8 cellular contexts compared by ENCODE assay signal in genomic region chr17:42773290-42774035, GRCh38. TPM values are rescaled to one million over a fixed set of nuclear protein-coding genes. Genes with fewer than 3 reads are reported as not detected.
A peak's percentile ranks its signal among the peaks of the same experiment; 100 is the strongest.
DNase-seq lines count a peak whose midpoint lies in the region; FAIRE-seq and TF ChIP-seq lines count a peak whose summit lies in the region.

Gene VPS25, plus strand, starts transcription at chr17:42773449. Its CDS starts 27 bp downstream, at chr17:42773476.

- no peaks in the 10 kb centered on the region for H4K20me1 ChIP-seq in astrocyte (ENCODE audit: insufficient read depth, low read length)

- peaks cover 42% of the 10 kb centered on the region for H3K4me1 ChIP-seq in astrocyte (ENCODE audit: insufficient read depth, low read length)
- H3K4me1 ChIP-seq in vagina = peaks cover 16% of the 10 kb centered on the region

- peak within 1 kb of the TSS; percentile 98 for H3K4me2 ChIP-seq in astrocyte (ENCODE audit: low read length)

- peak within 1 kb of the TSS; percentile 95 for H3K27ac ChIP-seq in astrocyte (ENCODE audit: low read depth, low read length)
- peak within 1 kb of the TSS; percentile 85 for H3K27ac ChIP-seq in vagina

- TF ChIP-seq CTCF in astrocyte (IDR thresholded peaks at IDR 0.05; ENCODE audit: insufficient read depth, low read depth, low read length) (no peak), vagina (IDR thresholded peaks at IDR 0.05) (no peak)

- intact Hi-C loops in vagina (cut with DNase I) = no loop called here

- POLR2A ChIA-PET in HEK293T (lab: Yijun Ruan, JAX) = interaction anchor here (0.6 to 3.6 kb wide), 36 partner anchors 7 to 241 kb away, joined by 3 to 58 read pairs (median 5); partner anchors contain the start of genes BECN1, CNTD1, COA3 and PSMC3IP

- H3K27ac Mint-ChIP-seq in T-helper 2 cell treated with Interferon-gamma antibody and Interleukin-4, amounts not matched to agents 5 μg/mL and 100 μg/mL, for 36 hours = peak within 1 kb of the TSS; percentile 98
- H3K27ac Mint-ChIP-seq in astrocyte (ENCODE audit: unreplicated experiment) = peak within 1 kb of the TSS; percentile 98

- H3K79me2 ChIP-seq in astrocyte (ENCODE audit: insufficient read depth, low read length) = peaks cover 5% of the 10 kb centered on the region

- H3K36me3 ChIP-seq in astrocyte (ENCODE audit: insufficient read depth, low read length) = no peaks in the 10 kb centered on the region
- peaks cover 0 to 25% of the 10 kb centered on the region in 2 donors for H3K36me3 ChIP-seq in vagina

- CTCF ChIA-PET in HEK293T (lab: Yijun Ruan, JAX) = interaction anchor here (0.6 to 1.5 kb wide), 3 partner anchors 10 to 64 kb away, joined by 3 to 10 read pairs (median 10); no protein-coding TSS in a partner anchor

- peak within 1 kb of the TSS; percentile 99 for H3K4me3 Mint-ChIP-seq in T-helper 2 cell treated with Interferon-gamma antibody and Interleukin-4, amounts not matched to agents 5 μg/mL and 100 μg/mL, for 36 hours
- peak within 1 kb of the TSS; percentile 96 for H3K4me3 Mint-ChIP-seq in astrocyte (ENCODE audit: unreplicated experiment)

- H3K27me3 ChIP-seq in astrocyte (ENCODE audit: insufficient read depth, low read length) = no peaks in the 10 kb centered on the region
- H3K27me3 ChIP-seq in vagina = no peaks in the 10 kb centered on the region

- H3K9me3 ChIP-seq in astrocyte (ENCODE audit: insufficient read depth, low read depth, low read length) (no peaks in the 10 kb centered on the region), vagina (no peaks in the 10 kb centered on the region)

- peak within 1 kb of the TSS; percentile 94 for H2AFZ ChIP-seq in astrocyte (ENCODE audit: low read depth, low read length)

- H3K4me3 ChIP-seq in astrocyte (ENCODE audit: insufficient read depth, low read depth, low read length) (peak within 1 kb of the TSS; percentile 92), vagina (peak within 1 kb of the TSS; percentile 75 to 78)

- TF ChIP-seq POLR2A in vagina (IDR thresholded peaks at IDR 0.05) = peak in 1 of 2 donors; percentile 42

- peaks cover 18% of the 10 kb centered on the region for H3K4me1 Mint-ChIP-seq in T-helper 2 cell treated with Interferon-gamma antibody and Interleukin-4, amounts not matched to agents 5 μg/mL and 100 μg/mL, for 36 hours (ENCODE audit: low read depth)
- peaks cover 42% of the 10 kb centered on the region for H3K4me1 Mint-ChIP-seq in astrocyte (ENCODE audit: low read depth, unreplicated experiment)

- no peaks in the 10 kb centered on the region for H3K27me3 Mint-ChIP-seq in T-helper 2 cell treated with Interferon-gamma antibody and Interleukin-4, amounts not matched to agents 5 μg/mL and 100 μg/mL, for 36 hours (ENCODE audit: low read depth)
- no peaks in the 10 kb centered on the region for H3K27me3 Mint-ChIP-seq in astrocyte (ENCODE audit: low read depth, unreplicated experiment)

- H3K9ac ChIP-seq in astrocyte (ENCODE audit: low read length) = peak within 1 kb of the TSS; percentile 96

- H3K9me3 Mint-ChIP-seq in T-helper 2 cell treated with Interferon-gamma antibody and Interleukin-4, amounts not matched to agents 5 μg/mL and 100 μg/mL, for 36 hours = no peaks in the 10 kb centered on the region
- H3K9me3 Mint-ChIP-seq in astrocyte (ENCODE audit: unreplicated experiment) = no peaks in the 10 kb centered on the region

- peaks cover 17% of the 10 kb centered on the region for H3K36me3 Mint-ChIP-seq in T-helper 2 cell treated with Interferon-gamma antibody and Interleukin-4, amounts not matched to agents 5 μg/mL and 100 μg/mL, for 36 hours (ENCODE audit: low read depth)
- no peaks in the 10 kb centered on the region for H3K36me3 Mint-ChIP-seq in astrocyte (ENCODE audit: low read depth, unreplicated experiment)

- FAIRE-seq in astrocyte (lab: Jason Lieb, UNC) = no peak

- DNase-seq in DMS153 (lab: John Stamatoyannopoulos, UW) = peak; percentile 72
- DNase-seq in HEK293T (ENCODE audit: extremely low spot score) = peak; percentile 86
- peak; percentile 68 to 78 for DNase-seq in NCI-H1930 (lab: John Stamatoyannopoulos, UW)
- peak; percentile 71 for DNase-seq in T-helper 2 cell treated with Interferon-gamma antibody and Interleukin-4, amounts not matched to agents 5 μg/mL and 100 μg/mL, for 36 hours (ENCODE audit: low spot score)
- DNase-seq in astrocyte (ENCODE audit: low read depth) = peak; percentile 78
- peak; percentile 88 for DNase-seq in hepatic stellate cell (ENCODE audit: low spot score)
- peak; percentile 71 for DNase-seq in renal cortical epithelial cell (ENCODE audit: low read depth)
- peak in 1 of 2 donors; percentile 88 for DNase-seq in vagina (ENCODE audit: extremely low spot score in 2 of 2)

TF ChIP-seq in HEK293T, 16 proteins besides CTCF, POLR2A, EP300 and RAD21:
- no peak for TF ChIP-seq SP1 (IDR thresholded peaks at IDR 0.05)
- TF ChIP-seq CTBP1 (IDR thresholded peaks at IDR 0.05; ENCODE audit: borderline replicate concordance) = peak; percentile 94
- TF ChIP-seq ARNT (IDR thresholded peaks at IDR 0.05) = peak; percentile 76
- peak; percentile 91 for TF ChIP-seq ELF4 (IDR thresholded peaks at IDR 0.05)

RNA-seq across cellular contexts. Expression of gene VPS25, which starts in this region (rescaled TPM):
- total RNA-seq in astrocyte (49.5 and 53.2 TPM in 2 replicates), renal cortical epithelial cell (70.5 and 148 TPM in 2 replicates), vagina (28.2 TPM)
